ENCODE assay signal across 19 cellular contexts in genomic region chr20:48098099-48098498, GRCh38.
DNase-seq lines count a peak whose midpoint lies in the region; ATAC-seq and TF ChIP-seq lines count a peak whose summit lies in the region.
"Had no signal": no experiment of that assay in that cellular context is flagged by ENCODE, and none has a peak within 500 bp of the region (broad histone marks: within the 10 kb centered on the region; RNA-seq: fewer than 3 reads in every experiment).

No MANE protein-coding gene starts in this region.

- no peak for TF ChIP-seq RAD21 in Ishikawa (IDR thresholded peaks at IDR 0.05; ENCODE audit: low read depth)

- TF ChIP-seq EP300 in Ishikawa (IDR thresholded peaks at IDR 0.05; ENCODE audit: borderline replicate concordance), result no peak

- H3K4me3 ChIP-seq in mucosa of descending colon, result no peak overlapping the region
- H3K4me3 ChIP-seq: ascending aorta, heart left ventricle, ovary, uterus had no signal

- DNase-seq in Daoy (ENCODE audit: low read depth), result peak; percentile 22
- peak; percentile 76 for DNase-seq in SW480 (ENCODE audit: low spot score)
- no peak for DNase-seq in mucosa of descending colon
- no peak for DNase-seq in HK-2 (ENCODE audit: unreplicated experiment)
- DNase-seq in mesenteric fat pad (ENCODE audit: low spot score), result no peak
- DNase-seq: activated CD4-positive, alpha-beta T cell treated with anti-CD3 and anti-CD28 coated beads for 4 hours; activated naive CD4-positive, alpha-beta T cell treated with Interleukin-2 at 50 U/mL for 16 hours; DMS53; endodermal cell; heart left ventricle; KBM-7; NCI-H2081 treated with DMSO at 0.1 percent for 48 hours; NCI-H524 treated with DMSO at 0.1 percent for 48 hours; ovary; stimulated activated CD4-positive, alpha-beta T cell treated with anti-CD3 and anti-CD28 coated beads, Interleukin-1b, Interleukin-23, amount 100 ng/mL, for 48 hours; uterus had no signal

- TF ChIP-seq CTCF in mucosa of descending colon (IDR thresholded peaks at IDR 0.05), result no peak

- no peaks in the 10 kb centered on the region for H3K4me1 ChIP-seq in mucosa of descending colon (ENCODE audit: low read depth)
- H3K4me1 ChIP-seq: ascending aorta, heart left ventricle had no signal

- intact Hi-C loops in mucosa of descending colon (cut with DNase I, micrococcal nuclease), result no loop called here

- no peaks in the 10 kb centered on the region for H3K9me3 ChIP-seq in mucosa of descending colon
- H3K9me3 ChIP-seq: ascending aorta, heart left ventricle, ovary, uterus had no signal

- peak; percentile 19 for ATAC-seq in mucosa of descending colon
- no peak for ATAC-seq in HG03045 (IDR thresholded peaks at IDR 0.05; ENCODE audit: unreplicated experiment)

- no peaks in the 10 kb centered on the region for H3K36me3 ChIP-seq in mucosa of descending colon (ENCODE audit: low read depth)
- H3K36me3 ChIP-seq: ascending aorta, heart left ventricle, ovary, uterus had no signal

TF ChIP-seq in Ishikawa, 13 proteins besides CTCF, POLR2A, EP300 and RAD21:
- TF ChIP-seq USF1 (IDR thresholded peaks at IDR 0.05), result peak; percentile 79
- TF ChIP-seq, protein P1, sequence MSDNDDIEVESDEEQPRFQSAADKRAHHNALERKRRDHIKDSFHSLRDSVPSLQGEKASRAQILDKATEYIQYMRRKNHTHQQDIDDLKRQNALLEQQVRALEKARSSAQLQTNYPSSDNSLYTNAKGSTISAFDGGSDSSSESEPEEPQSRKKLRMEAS (IDR thresholded peaks at IDR 0.05), result no peak

Comparison
In these comparisons a context has a peak if more than half of its experiments do, and no peak if none do; other contexts are left out.
1. DNase-seq: peak in Daoy (single experiment) and SW480 (single experiment); none in mucosa of descending colon (0 of 3), HK-2 (single experiment) and mesenteric fat pad (single experiment).